Comparison of ENCODE assay signal across 29 cellular contexts in genomic region chr2:65013776-65014175, GRCh38.
"Had no signal": no experiment of that assay in that cellular context is flagged by ENCODE, and none has a peak within 500 bp of the region (broad histone marks: within the 10 kb centered on the region; RNA-seq: fewer than 3 reads in every experiment).

No MANE protein-coding gene starts in this region.

- H3K27me3 Mint-ChIP-seq: effector memory CD8-positive, alpha-beta T cell; naive B cell; natural killer cell treated with Interleukin-12 subunit alpha and Interleukin-12 subunit beta and Interleukin-15 and Interleukin-18, amount 100 ng/mL, for 72 hours; stimulated activated naive CD8-positive, alpha-beta T cell treated with anti-CD3 and anti-CD28 coated beads, Interleukin-15, amount 100 ng/mL, for 72 hours had no signal

- H3K27ac Mint-ChIP-seq: effector memory CD8-positive, alpha-beta T cell; immature natural killer cell; mesothelial cell of epicardium; natural killer cell treated with Interleukin-12 subunit alpha and Interleukin-12 subunit beta and Interleukin-15 and Interleukin-18, amount 100 ng/mL, for 72 hours had no signal

- H3K4me1 Mint-ChIP-seq: mesothelial cell of epicardium; stimulated activated naive CD8-positive, alpha-beta T cell treated with anti-CD3 and anti-CD28 coated beads, Interleukin-15, amount 100 ng/mL, for 72 hours had no signal

- H3K9me3 ChIP-seq: lower lobe of right lung, mucosa of descending colon, neutrophil, prostate gland, right atrium auricular region, sigmoid colon, suprapubic skin, transverse colon, upper lobe of right lung, uterus had no signal

- H3K9me3 Mint-ChIP-seq: effector memory CD8-positive, alpha-beta T cell; immature natural killer cell; mesothelial cell of epicardium; naive B cell; natural killer cell treated with Interleukin-12 subunit alpha and Interleukin-12 subunit beta and Interleukin-15 and Interleukin-18, amount 100 ng/mL, for 72 hours; neural crest cell; stimulated activated naive CD8-positive, alpha-beta T cell treated with anti-CD3 and anti-CD28 coated beads, Interleukin-15, amount 100 ng/mL, for 72 hours had no signal

- DNase-seq: cortex of kidney; effector memory CD8-positive, alpha-beta T cell; hypothalamus; immature natural killer cell; islet precursor cell; kidney glomerular epithelial cell; left colon; left ventricle myocardium superior; lower lobe of right lung; mesenchymal stem cell; mucosa of descending colon; naive B cell; sigmoid colon; stimulated activated CD4-positive, alpha-beta T cell treated with anti-CD3 and anti-CD28 coated beads, Interleukin-2, amount 100 ng/mL, for 24 hours; stimulated activated CD4-positive, alpha-beta T cell treated with anti-CD3 and anti-CD28 coated beads, Interleukin-4, amount 100 ng/mL, for 24 hours; stimulated activated naive CD4-positive, alpha-beta T cell; stimulated activated naive CD8-positive, alpha-beta T cell treated with anti-CD3 and anti-CD28 coated beads, Interleukin-15, amount 100 ng/mL, for 72 hours; transverse colon; upper lobe of right lung; uterus had no signal

- H3K36me3 ChIP-seq: prostate gland, uterus had no signal

- H3K27ac ChIP-seq: lower lobe of right lung, neutrophil, prostate gland, right atrium auricular region, sigmoid colon, suprapubic skin, transverse colon, upper lobe of right lung, uterus had no signal

- H3K27me3 ChIP-seq: neutrophil, right atrium auricular region, sigmoid colon, suprapubic skin, transverse colon, upper lobe of right lung, uterus had no signal

- H3K4me3 Mint-ChIP-seq: effector memory CD8-positive, alpha-beta T cell; immature natural killer cell; mesothelial cell of epicardium; natural killer cell treated with Interleukin-12 subunit alpha and Interleukin-12 subunit beta and Interleukin-15 and Interleukin-18, amount 100 ng/mL, for 72 hours; neural crest cell; stimulated activated naive CD8-positive, alpha-beta T cell treated with anti-CD3 and anti-CD28 coated beads, Interleukin-15, amount 100 ng/mL, for 72 hours had no signal

- H3K4me3 ChIP-seq: lower lobe of right lung, mucosa of descending colon, prostate gland, right atrium auricular region, sigmoid colon, suprapubic skin, transverse colon, upper lobe of right lung, uterus had no signal

- FAIRE-seq: endometrium, frontal cortex had no signal

- H3K4me1 ChIP-seq: prostate gland, sigmoid colon, transverse colon, uterus had no signal

- ATAC-seq: effector memory CD8-positive, alpha-beta T cell; left colon; left ventricle myocardium superior; lower lobe of right lung; mucosa of descending colon; natural killer cell treated with Interleukin-12 subunit alpha and Interleukin-12 subunit beta and Interleukin-15 and Interleukin-18, amount 100 ng/mL, for 72 hours; stimulated activated naive CD8-positive, alpha-beta T cell treated with anti-CD3 and anti-CD28 coated beads, Interleukin-15, amount 100 ng/mL, for 72 hours; upper lobe of right lung had no signal
